In genomic region chr4:47694322-47694721, GRCh38 we compare ENCODE assay signal across 14 cellular contexts.
A peak's percentile ranks its signal among the peaks of the same experiment; 100 is the strongest.
DNase-seq lines count a peak whose midpoint lies in the region; ATAC-seq and TF ChIP-seq lines count a peak whose summit lies in the region.
"Had no signal": no experiment of that assay in that cellular context is flagged by ENCODE, and none has a peak within 500 bp of the region (broad histone marks: within the 10 kb centered on the region; RNA-seq: fewer than 3 reads in every experiment).

No MANE protein-coding gene starts in this region.

- H3K27me3 Mint-ChIP-seq in progenitor cell of endocrine pancreas (no peaks in the 10 kb centered on the region), natural killer cell (ENCODE audit: low read depth in 2 of 2) (peaks cover 16 to 45% of the 10 kb centered on the region in 2 donors)
- H3K27me3 Mint-ChIP-seq in T-helper 2 cell treated with Interferon-gamma antibody and Interleukin-4, amounts not matched to agents 5 μg/mL and 100 μg/mL, for 36 hours (ENCODE audit: low read depth) = peaks cover 12% of the 10 kb centered on the region

- intact Hi-C loops in natural killer cell (cut with micrococcal nuclease) = no loop called here

- H3K4me3 Mint-ChIP-seq in progenitor cell of endocrine pancreas (ENCODE audit: low read depth) (no peak overlapping the region), natural killer cell (no peak overlapping the region)
- H3K4me3 Mint-ChIP-seq in T-helper 2 cell treated with Interferon-gamma antibody and Interleukin-4, amounts not matched to agents 5 μg/mL and 100 μg/mL, for 36 hours = no peak overlapping the region
- H3K4me3 Mint-ChIP-seq: B cell; CD4-positive, alpha-beta T cell; CD8-positive, alpha-beta T cell had no signal

- no peak for TF ChIP-seq CTCF in progenitor cell of endocrine pancreas (IDR thresholded peaks at IDR 0.05; ENCODE audit: unreplicated experiment)
- TF ChIP-seq CTCF in natural killer cell (IDR thresholded peaks at IDR 0.05) = no peak

- H3K9me3 Mint-ChIP-seq in progenitor cell of endocrine pancreas (ENCODE audit: low read depth) (no peaks in the 10 kb centered on the region), natural killer cell (no peaks in the 10 kb centered on the region)
- H3K9me3 Mint-ChIP-seq in T-helper 2 cell treated with Interferon-gamma antibody and Interleukin-4, amounts not matched to agents 5 μg/mL and 100 μg/mL, for 36 hours = no peaks in the 10 kb centered on the region
- H3K9me3 Mint-ChIP-seq: CD4-positive, alpha-beta T cell; CD8-positive, alpha-beta T cell had no signal

- H3K4me1 Mint-ChIP-seq in progenitor cell of endocrine pancreas (ENCODE audit: low read depth) = peaks cover 13% of the 10 kb centered on the region
- no peaks in the 10 kb centered on the region for H3K4me1 Mint-ChIP-seq in natural killer cell
- H3K4me1 Mint-ChIP-seq in T-helper 2 cell treated with Interferon-gamma antibody and Interleukin-4, amounts not matched to agents 5 μg/mL and 100 μg/mL, for 36 hours (ENCODE audit: low read depth) = no peaks in the 10 kb centered on the region
- H3K4me1 Mint-ChIP-seq: B cell had no signal

- DNase-seq in DMS53 (lab: John Stamatoyannopoulos, UW) (peak; percentile 24), DMS53 treated with DMSO at 0.1 percent for 48 hours (lab: John Stamatoyannopoulos, UW; ENCODE audit: unreplicated experiment) (no peak), progenitor cell of endocrine pancreas (ENCODE audit: low spot score, unreplicated experiment) (no peak), natural killer cell (no peak)
- DNase-seq in T-helper 2 cell treated with Interferon-gamma antibody and Interleukin-4, amounts not matched to agents 5 μg/mL and 100 μg/mL, for 36 hours (ENCODE audit: low spot score) = no peak
- DNase-seq: AML-193; Caco-2; Calu3; CD4-positive, alpha-beta T cell; CD8-positive, alpha-beta T cell; DMS79 treated with DMSO at 0.1 percent for 48 hours; GF-D8 had no signal

- no peak for ATAC-seq in natural killer cell
- ATAC-seq: A549; CD8-positive, alpha-beta T cell had no signal

- H3K36me3 Mint-ChIP-seq in progenitor cell of endocrine pancreas (ENCODE audit: insufficient read depth) (no peaks in the 10 kb centered on the region), natural killer cell (no peaks in the 10 kb centered on the region)
- H3K36me3 Mint-ChIP-seq in T-helper 2 cell treated with Interferon-gamma antibody and Interleukin-4, amounts not matched to agents 5 μg/mL and 100 μg/mL, for 36 hours (ENCODE audit: low read depth) = no peaks in the 10 kb centered on the region
- H3K36me3 Mint-ChIP-seq: CD8-positive, alpha-beta T cell had no signal

- H3K27ac Mint-ChIP-seq in progenitor cell of endocrine pancreas = peak overlapping the region; percentile 51
- H3K27ac Mint-ChIP-seq in natural killer cell = no peak overlapping the region
- no peak overlapping the region for H3K27ac Mint-ChIP-seq in T-helper 2 cell treated with Interferon-gamma antibody and Interleukin-4, amounts not matched to agents 5 μg/mL and 100 μg/mL, for 36 hours
- H3K27ac Mint-ChIP-seq: B cell; CD4-positive, alpha-beta T cell; CD8-positive, alpha-beta T cell had no signal
